Comparison of ENCODE assay signal across 16 cellular contexts in the genomic region with DNA sequence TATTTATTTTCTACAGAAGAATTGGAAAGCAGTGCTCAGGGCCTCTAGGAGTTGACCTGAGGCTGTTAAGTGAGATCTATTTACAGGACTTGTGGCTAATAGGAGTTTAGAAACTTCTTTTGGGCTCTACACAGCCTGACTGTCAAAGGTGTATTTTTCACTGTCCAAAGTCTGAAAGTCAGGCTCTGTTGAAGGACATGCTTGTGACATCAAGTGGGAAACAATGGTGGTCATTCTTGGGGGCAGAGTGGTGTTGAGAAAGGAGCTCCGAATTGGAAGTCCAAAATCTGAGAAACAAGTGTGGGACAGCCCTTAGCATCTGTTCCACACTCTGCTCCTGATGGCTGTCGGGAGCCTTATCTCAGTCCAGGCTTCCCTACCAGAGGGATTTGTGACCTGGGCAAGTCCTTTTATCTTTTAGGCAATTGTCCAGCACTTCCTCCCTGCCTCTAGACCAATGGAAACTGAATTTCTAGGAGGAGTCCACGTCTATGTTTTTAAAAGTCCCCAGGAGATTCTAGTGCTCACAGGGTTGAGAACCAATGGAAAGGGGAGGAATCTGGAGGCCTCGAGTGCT.
"Had no signal": no experiment of that assay in that cellular context is flagged by ENCODE, and none has a peak within 500 bp of the region (broad histone marks: within the 10 kb centered on the region; RNA-seq: fewer than 3 reads in every experiment).

No MANE protein-coding gene starts in this region.

- H3K4me3 ChIP-seq: esophagus muscularis mucosa, thyroid gland had no signal

- H3K27me3 ChIP-seq: esophagus muscularis mucosa, thyroid gland had no signal

- DNase-seq: activated CD4-positive, alpha-beta T cell treated with anti-CD3 and anti-CD28 coated beads for 1 hour; activated CD4-positive, alpha-beta T cell treated with anti-CD3 and anti-CD28 coated beads, Interleukin-2, amount 50 U/mL, for 1 hour; activated CD8-positive, alpha-beta T cell treated with anti-CD3 and anti-CD28 coated beads, Interleukin-2, amount 10 ng/mL, durations not matched to agents 7 days and 5 days; activated gamma-delta T cell treated with Interleukin-2 at 50 U/mL for 16 hours; central memory CD4-positive, alpha-beta T cell; effector memory CD4-positive, alpha-beta T cell; glutamatergic neuron; hippocampal formation; stimulated activated CD4-positive, alpha-beta T cell treated with anti-CD3 and anti-CD28 coated beads, Interleukin-1b, Interleukin-23, amount 100 ng/mL, for 48 hours; substantia nigra; T1000; thyroid gland had no signal

- H3K9me3 ChIP-seq: esophagus muscularis mucosa, thyroid gland had no signal

- H3K27ac ChIP-seq: esophagus muscularis mucosa, parathyroid adenoma, thyroid gland had no signal

- FAIRE-seq: colon, frontal cortex had no signal

- H3K4me1 ChIP-seq: esophagus muscularis mucosa, parathyroid adenoma had no signal

- ATAC-seq: activated CD8-positive, alpha-beta T cell treated with anti-CD3 and anti-CD28 coated beads, Interleukin-2, amount 10 ng/mL, durations not matched to agents 7 days and 5 days had no signal

- H3K36me3 ChIP-seq: esophagus muscularis mucosa, thyroid gland had no signal
